20 cellular contexts compared by ENCODE assay signal in genomic region chr5:139835656-139836055, GRCh38. TPM values are rescaled to one million over a fixed set of nuclear protein-coding genes. Genes with fewer than 3 reads are reported as not detected.
"Had no signal": no experiment of that assay in that cellular context is flagged by ENCODE, and none has a peak within 500 bp of the region (broad histone marks: within the 10 kb centered on the region; RNA-seq: fewer than 3 reads in every experiment).

No MANE protein-coding gene starts in this region.

- H3K27me3 ChIP-seq: gastrocnemius medialis had no signal

- H3K4me3 ChIP-seq: gastrocnemius medialis, heart right ventricle, smooth muscle cell, transverse colon had no signal

- ATAC-seq: activated naive CD8-positive, alpha-beta T cell treated with anti-CD3 and anti-CD28 coated beads, Interleukin-2, amount 50 U/mL, for 24 hours; gastrocnemius medialis; heart right ventricle; left lobe of liver; naive thymus-derived CD8-positive, alpha-beta T cell; right cardiac atrium had no signal

- H3K4me2 ChIP-seq: smooth muscle cell had no signal

- H3K9me3 ChIP-seq: gastrocnemius medialis, transverse colon had no signal

- FAIRE-seq: islet of Langerhans had no signal

- H3K27ac ChIP-seq: gastrocnemius medialis, heart right ventricle, transverse colon had no signal

- DNase-seq: activated CD4-positive, alpha-beta T cell treated with anti-CD3 and anti-CD28 coated beads, Interleukin-2, amount 50 U/mL, for 4 hours; activated CD4-positive, CD25-positive, alpha-beta regulatory T cell treated with anti-CD3 and anti-CD28 coated beads, Interleukin-2, amount 50 U/mL, for 72 hours; activated naive CD4-positive, alpha-beta T cell; activated naive CD8-positive, alpha-beta T cell treated with anti-CD3 and anti-CD28 coated beads, Interleukin-2, amount 50 U/mL, for 24 hours; activated T-cell treated with anti-CD3 and anti-CD28 coated beads for 4 hours; erythroblast; gastrocnemius medialis; heart right ventricle; occipital lobe; right cardiac atrium; stimulated activated CD4-positive, alpha-beta T cell treated with anti-CD3 and anti-CD28 coated beads, Interleukin-4, amount 100 ng/mL, for 4 hours; stimulated activated CD8-positive, alpha-beta memory T cell treated with anti-CD3 and anti-CD28 coated beads, Interleukin-4, amount 100 ng/mL, for 48 hours; stimulated activated naive CD4-positive, alpha-beta T cell treated with Interleukin-2 at 50 U/mL for 16 hours; substantia nigra; transverse colon had no signal

- H3K36me3 ChIP-seq: gastrocnemius medialis, heart right ventricle, transverse colon had no signal

- H3K4me1 ChIP-seq: gastrocnemius medialis, heart right ventricle, transverse colon had no signal

RNA-seq across cellular contexts. Expression of gene PSD2, which starts 40.0 kb away (rescaled TPM):
- total RNA-seq: dermis microvascular lymphatic vessel endothelial cell had no signal
